Comparison of ENCODE assay signal across 24 cellular contexts in the genomic region with DNA sequence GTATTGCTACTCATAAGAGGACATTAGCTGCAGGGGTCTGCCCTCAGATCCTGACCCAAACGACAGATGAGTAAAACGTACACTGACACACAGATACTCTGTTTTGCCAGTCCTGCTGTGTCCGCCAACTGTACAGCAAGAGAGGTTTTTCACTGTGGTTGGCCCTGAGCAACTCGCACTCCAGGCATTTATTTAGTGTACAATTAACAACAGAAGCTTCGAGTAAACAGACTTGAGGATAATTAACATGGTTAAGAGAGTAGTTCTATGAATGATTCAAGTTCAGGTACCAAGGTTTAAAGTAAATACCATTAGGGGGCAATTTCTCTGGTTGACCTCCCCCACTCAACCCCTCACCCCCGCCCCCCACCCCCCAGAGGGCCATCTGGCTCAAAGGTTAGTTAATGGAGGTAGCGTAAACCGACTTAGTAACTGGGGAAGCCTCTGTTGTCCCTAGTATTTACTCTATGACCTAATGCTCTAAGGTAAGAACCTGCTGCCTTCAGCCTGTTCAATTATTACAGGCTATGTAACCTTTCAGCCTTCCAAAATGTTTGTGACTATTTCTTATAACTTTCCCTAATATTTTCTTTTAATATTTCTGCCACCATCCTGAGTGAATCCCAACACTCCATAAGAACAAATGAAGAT.
DNase-seq lines count a peak whose midpoint lies in the region; ATAC-seq and TF ChIP-seq lines count a peak whose summit lies in the region.
"Had no signal": no experiment of that assay in that cellular context is flagged by ENCODE, and none has a peak within 500 bp of the region (broad histone marks: within the 10 kb centered on the region; RNA-seq: fewer than 3 reads in every experiment).

No MANE protein-coding gene starts in this region.

- H3K27me3 Mint-ChIP-seq in glutamatergic neuron (ENCODE audit: unreplicated experiment) = no peaks in the 10 kb centered on the region

- H3K27me3 ChIP-seq in spleen (replicated peaks in 1 of 7) = no peaks in the 10 kb centered on the region
- H3K27me3 ChIP-seq: BLaER1 had no signal

- WGBS in spleen, 5 donors = 76 to 87% (median 80%) methylated on average over 7 to 8 of the region's 8 CpGs

- peaks cover 2% of the 10 kb centered on the region for H3K9me3 Mint-ChIP-seq in glutamatergic neuron (ENCODE audit: unreplicated experiment)
- H3K9me3 Mint-ChIP-seq: T-helper 1 cell treated with Interleukin-12 subunit alpha and Interleukin-12 subunit beta and Interleukin-4 antibody, amounts not matched to agents 30 μg/mL and 1 μg/mL, for 36 hours had no signal

- peak; percentile 91 for DNase-seq in DMS53 treated with DMSO at 0.1 percent for 48 hours (lab: John Stamatoyannopoulos, UW; ENCODE audit: unreplicated experiment)
- DNase-seq in NCI-H146 (lab: John Stamatoyannopoulos, UW) = peak; percentile 53
- DNase-seq in NCI-H69 (lab: John Stamatoyannopoulos, UW) = peak; percentile 96
- DNase-seq in glutamatergic neuron = no peak
- DNase-seq in spleen = no peak
- DNase-seq in T-helper 9 cell = no peak
- DNase-seq in GF-D8 (lab: John Stamatoyannopoulos, UW) = no peak
- DNase-seq: ACHN; activated CD4-positive, alpha-beta T cell treated with anti-CD3 and anti-CD28 coated beads, Interleukin-2, amount 50 U/mL, for 1 hour; activated CD8-positive, alpha-beta memory T cell treated with anti-CD3 and anti-CD28 coated beads, Interleukin-2, amount 50 U/mL, for 4 hours; Calu3; cerebellar nuclear complex; kidney; lower lobe of right lung; MM.1S; psoas muscle; stimulated activated naive CD4-positive, alpha-beta T cell treated with Interleukin-2 at 50 U/mL for 16 hours had no signal

- H3K4me1 Mint-ChIP-seq in glutamatergic neuron (ENCODE audit: low read depth, unreplicated experiment) = peaks cover 7% of the 10 kb centered on the region

- TF ChIP-seq POLR2A in spleen (IDR thresholded peaks at IDR 0.05) = no peak

- H3K36me3 ChIP-seq in spleen = no peaks in the 10 kb centered on the region
- H3K36me3 ChIP-seq: BLaER1, HAP-1, lower lobe of right lung, thoracic aorta had no signal

- no peak overlapping the region for H3K4me3 ChIP-seq in spleen
- H3K4me3 ChIP-seq: BLaER1, HAP-1, K562, lower lobe of right lung, psoas muscle, skin epidermis, thoracic aorta had no signal

- intact Hi-C loops in spleen (cut with DNase I; ENCODE audit: low total_unique reads) = no loop called here

- no peak for TF ChIP-seq CTCF in glutamatergic neuron (IDR thresholded peaks at IDR 0.05; ENCODE audit: partially characterized antibody, unreplicated experiment)
- no peak for TF ChIP-seq CTCF in spleen (IDR thresholded peaks at IDR 0.05 in 8 of 11, conservative IDR thresholded peaks at IDR 0.05 in 3 of 11)

- H3K4me1 ChIP-seq in spleen = no peaks in the 10 kb centered on the region
- H3K4me1 ChIP-seq: BLaER1, HAP-1, lower lobe of right lung, psoas muscle had no signal

- H3K27ac Mint-ChIP-seq in glutamatergic neuron (ENCODE audit: unreplicated experiment) = peak overlapping the region; percentile 34
- H3K27ac Mint-ChIP-seq: T-helper 1 cell treated with Interleukin-12 subunit alpha and Interleukin-12 subunit beta and Interleukin-4 antibody, amounts not matched to agents 30 μg/mL and 1 μg/mL, for 36 hours had no signal

- ATAC-seq in GM21423 (IDR thresholded peaks at IDR 0.05; ENCODE audit: unreplicated experiment) = no peak
- ATAC-seq: K562, lower lobe of right lung, psoas muscle had no signal

- H3K27ac ChIP-seq in spleen = no peak overlapping the region
- H3K27ac ChIP-seq: BLaER1, lower lobe of right lung, psoas muscle, skin epidermis, thoracic aorta had no signal

- H3K4me3 Mint-ChIP-seq in glutamatergic neuron (ENCODE audit: unreplicated experiment) = no peak overlapping the region
- H3K4me3 Mint-ChIP-seq: T-helper 1 cell treated with Interleukin-12 subunit alpha and Interleukin-12 subunit beta and Interleukin-4 antibody, amounts not matched to agents 30 μg/mL and 1 μg/mL, for 36 hours had no signal

- no peaks in the 10 kb centered on the region for H3K9me3 ChIP-seq in spleen
- H3K9me3 ChIP-seq: BLaER1, HAP-1, lower lobe of right lung, psoas muscle, thoracic aorta had no signal

- no peaks in the 10 kb centered on the region for H3K36me3 Mint-ChIP-seq in glutamatergic neuron (ENCODE audit: unreplicated experiment)

Comparison
In these comparisons a context has a peak if more than half of its experiments do, and no peak if none do; other contexts are left out.
1. DNase-seq: peak in DMS53 treated with DMSO at 0.1 percent for 48 hours (single experiment), NCI-H146 (single experiment) and NCI-H69 (single experiment); none in glutamatergic neuron (single experiment), spleen (single experiment), T-helper 9 cell (single experiment) and GF-D8 (single experiment).